In the genomic region with DNA sequence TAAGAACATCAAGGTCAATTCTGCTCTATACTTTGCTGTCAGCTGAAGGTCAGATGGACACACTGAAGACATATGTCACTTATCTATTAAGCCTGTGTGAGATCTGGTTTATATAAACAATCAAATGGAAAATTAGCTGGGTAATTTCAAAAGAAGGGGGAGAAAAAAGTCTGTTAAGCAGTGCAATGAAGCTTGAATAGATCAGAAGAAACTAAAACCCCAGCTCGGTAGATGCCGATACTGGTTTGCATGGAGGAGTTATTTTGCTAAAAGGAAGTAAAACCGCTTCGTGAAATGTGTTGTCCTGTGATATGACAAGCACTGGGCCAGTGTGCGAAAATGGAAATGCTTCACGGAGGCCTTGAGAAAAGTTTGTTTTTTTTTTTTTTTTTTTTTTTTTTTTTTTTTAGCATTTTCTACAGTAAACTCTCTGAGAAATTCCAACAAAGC, we compare ENCODE assay signal across 8 cellular contexts.
DNase-seq lines count a peak whose midpoint lies in the region; ATAC-seq and TF ChIP-seq lines count a peak whose summit lies in the region.

No MANE protein-coding gene starts in this region.

- no peaks in the 10 kb centered on the region for H3K9me3 Mint-ChIP-seq in natural killer cell

- H3K36me3 ChIP-seq in effector memory CD4-positive, alpha-beta T cell (ENCODE audit: control insufficient read depth, insufficient read depth, low read length): no peaks in the 10 kb centered on the region

- H3K4me3 ChIP-seq in lower leg skin (ENCODE audit: low read depth, poor library complexity, severe bottlenecking): no peak overlapping the region
- H3K4me3 ChIP-seq in effector memory CD4-positive, alpha-beta T cell (ENCODE audit: insufficient read depth, low read depth, low read length, poor library complexity, severe bottlenecking): no peak overlapping the region

- H3K4me3 Mint-ChIP-seq in natural killer cell: peak overlapping the region; percentile 70

- H3K9me3 ChIP-seq in effector memory CD4-positive, alpha-beta T cell (ENCODE audit: control insufficient read depth, low read length): no peaks in the 10 kb centered on the region

- peak; percentile 43 for ATAC-seq in GM19328 (IDR thresholded peaks at IDR 0.05; ENCODE audit: unreplicated experiment)
- peak; percentile 45 for ATAC-seq in HG03103 (IDR thresholded peaks at IDR 0.05; ENCODE audit: low read depth, unreplicated experiment)
- peak; percentile 80 to 83 (median 80) for ATAC-seq in natural killer cell

- no peaks in the 10 kb centered on the region for H3K4me1 ChIP-seq in effector memory CD4-positive, alpha-beta T cell (ENCODE audit: control insufficient read depth, insufficient read depth, low read length, poor library complexity, severe bottlenecking)

- DNase-seq in UCSD-AML1 (lab: John Stamatoyannopoulos, UW; ENCODE audit: unreplicated experiment) (peak; percentile 39), natural killer cell (no peak), lower leg skin (ENCODE audit: low spot score in 2 of 2) (no peak), NCI-H1092 (lab: John Stamatoyannopoulos, UW) (no peak)
- DNase-seq in effector memory CD4-positive, alpha-beta T cell: no peak
- no peak for DNase-seq in activated CD4-positive, alpha-beta T cell treated with anti-CD3 and anti-CD28 coated beads for 48 hours

- peaks cover 17 to 28% of the 10 kb centered on the region in 2 donors for H3K4me1 Mint-ChIP-seq in natural killer cell

- no peak overlapping the region for H3K27ac ChIP-seq in effector memory CD4-positive, alpha-beta T cell (ENCODE audit: insufficient read depth, low read length, poor library complexity, severe bottlenecking)

- H3K27me3 Mint-ChIP-seq in natural killer cell (ENCODE audit: low read depth in 2 of 2): no peaks in the 10 kb centered on the region

- no peak for TF ChIP-seq POLR2A in lower leg skin (IDR thresholded peaks at IDR 0.05)

- WGBS in lower leg skin, 2 donors: 66 to 67% methylated on average over 6 of the region's 6 CpGs

- peak overlapping the region; percentile 77 to 79 for H3K27ac Mint-ChIP-seq in natural killer cell

- H3K36me3 Mint-ChIP-seq in natural killer cell: no peaks in the 10 kb centered on the region

- TF ChIP-seq CTCF in natural killer cell (IDR thresholded peaks at IDR 0.05): no peak
- TF ChIP-seq CTCF in lower leg skin (IDR thresholded peaks at IDR 0.05): no peak

- intact Hi-C loops in natural killer cell (cut with micrococcal nuclease): loop anchor here (5.0 kb wide), 2 partner anchors 93 to 148 kb away; a partner anchor contains a TSS
- intact Hi-C loops in lower leg skin (cut with DNase I; ENCODE audit: low total_unique reads): no loop called here

- H3K27me3 ChIP-seq in effector memory CD4-positive, alpha-beta T cell (replicated peaks; ENCODE audit: control insufficient read depth, insufficient read depth, low read length, poor library complexity, severe bottlenecking): no peaks in the 10 kb centered on the region
